ENCODE assay signal across 7 cellular contexts in the genomic region with DNA sequence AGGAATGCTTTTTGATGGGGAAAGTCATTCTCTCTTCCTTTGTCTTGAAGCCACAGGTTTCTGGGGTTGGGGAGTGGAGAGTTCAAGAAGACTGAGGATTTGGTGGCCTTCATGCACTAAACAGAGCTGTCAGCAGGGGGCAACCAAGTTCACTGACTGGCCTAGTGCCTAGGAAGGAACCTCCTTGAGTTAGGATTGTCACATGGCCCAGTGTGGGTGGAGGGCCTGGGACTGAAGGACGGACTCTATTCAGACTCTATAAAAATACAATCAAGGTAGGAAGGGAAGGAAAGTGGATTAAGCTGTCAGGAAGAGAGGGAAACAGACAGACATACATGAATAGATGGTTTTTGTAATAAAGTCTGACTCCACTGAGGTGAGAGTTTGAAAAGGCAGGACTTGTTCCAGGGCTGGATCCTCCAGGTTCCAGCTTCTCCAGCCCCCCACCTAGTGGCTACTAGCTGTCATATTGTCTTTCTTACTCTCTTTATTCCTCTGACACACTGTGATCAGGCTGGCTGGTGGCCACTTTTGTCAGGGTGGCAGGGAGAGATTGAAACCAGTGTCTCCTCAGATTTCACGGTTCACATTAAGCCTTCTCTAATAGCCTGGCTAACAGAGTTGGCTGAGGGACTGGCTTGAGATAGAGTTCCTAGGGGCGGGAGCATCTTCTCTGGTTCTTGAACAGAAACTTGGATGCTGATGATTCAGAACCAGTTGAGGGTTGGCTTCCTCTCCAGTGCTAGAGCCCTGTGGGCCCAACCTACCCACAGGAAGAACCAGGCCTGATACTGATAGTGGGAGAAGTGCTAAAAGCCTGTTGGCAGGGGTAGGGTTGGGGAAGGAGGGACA. TPM values are rescaled to one million over a fixed set of nuclear protein-coding genes. Genes with fewer than 3 reads are reported as not detected.
A peak's percentile ranks its signal among the peaks of the same experiment; 100 is the strongest.
DNase-seq lines count a peak whose midpoint lies in the region; ATAC-seq and TF ChIP-seq lines count a peak whose summit lies in the region.

No MANE protein-coding gene starts in this region.

- TF ChIP-seq CTCF in GM12864 (IDR thresholded peaks at IDR 0.05; ENCODE audit: low read depth, low read length, missing control alignments) (peak; percentile 88), heart right ventricle (IDR thresholded peaks at IDR 0.05) (peak; percentile 67 to 88 (median 79)), prostate gland (IDR thresholded peaks at IDR 0.05) (peak; percentile 69 to 95 (median 90))

- H3K4me1 ChIP-seq in heart right ventricle (peaks cover 21 to 72% (median 59%) of the 10 kb centered on the region in 9 donors), prostate gland (replicated peaks) (peaks cover 17% of the 10 kb centered on the region), urinary bladder (ENCODE audit: insufficient read depth) (no peaks in the 10 kb centered on the region)

- whole genome bisulfite sequencing in heart right ventricle, 2 donors, result 22 to 26% methylated on average over 3 of the region's 3 CpGs
- WGBS in prostate gland, result 3% methylated on average over 3 of the region's 3 CpGs
- WGBS in urinary bladder, result 8% methylated on average over 3 of the region's 3 CpGs

- H3K4me3 ChIP-seq in GM12864 (ENCODE audit: low read depth, low read length), result no peak overlapping the region
- peak overlapping the region in 2 of 10 donors; percentile 2 to 28 for H3K4me3 ChIP-seq in heart right ventricle
- H3K4me3 ChIP-seq in prostate gland, result no peak overlapping the region
- no peak overlapping the region for H3K4me3 ChIP-seq in urinary bladder (ENCODE audit: low read depth, low read length)

- DNase-seq in GM12864 (ENCODE audit: low read depth), result no peak
- DNase-seq in M059J (ENCODE audit: low read depth), result peak; percentile 98
- DNase-seq in T follicular helper cell (ENCODE audit: low read depth), result peak; percentile 68
- peak in 48 of 56 donors; percentile 24 to 87 (median 61) for DNase-seq in amygdala (lab: John Stamatoyannopoulos, UW)
- peak; percentile 77 to 88 for DNase-seq in heart right ventricle
- DNase-seq in prostate gland (ENCODE audit: low spot score), result peak; percentile 84

- H3K27ac ChIP-seq in heart right ventricle (peak overlapping the region in 9 of 10 donors; percentile 45 to 100 (median 95)), prostate gland (peak overlapping the region; percentile 82 to 92), urinary bladder (ENCODE audit: low read depth) (peak overlapping the region; percentile 25)

- peak; percentile 32 for TF ChIP-seq POLR2A in prostate gland (IDR thresholded peaks at IDR 0.05)

- peaks cover 0 to 58% (median 11%) of the 10 kb centered on the region in 9 donors for H3K36me3 ChIP-seq in heart right ventricle
- no peaks in the 10 kb centered on the region for H3K36me3 ChIP-seq in prostate gland
- no peaks in the 10 kb centered on the region for H3K36me3 ChIP-seq in urinary bladder (ENCODE audit: insufficient read depth)

- H3K9me3 ChIP-seq in heart right ventricle, result no peaks in the 10 kb centered on the region
- H3K9me3 ChIP-seq in prostate gland, result no peaks in the 10 kb centered on the region

- peak; percentile 64 to 83 (median 78) for ATAC-seq in heart right ventricle

- intact Hi-C loops in heart right ventricle (cut with DNase I), result loop anchor here in 9 of 10 donors (1.0 to 5.0 kb wide), 3 partner anchors 45 to 46 kb away; no protein-coding TSS in a partner anchor
- intact Hi-C loops in prostate gland (cut with DNase I), result loop anchor here (2.0 to 5.0 kb wide), 3 partner anchors 44 to 164 kb away; a partner anchor contains a TSS

- no peaks in the 10 kb centered on the region for H3K27me3 ChIP-seq in heart right ventricle
- H3K27me3 ChIP-seq in prostate gland (replicated peaks; ENCODE audit: insufficient read depth), result no peaks in the 10 kb centered on the region

RNA-seq across cellular contexts. Expression of a gene that starts 4.1 kb away (rescaled TPM):
- total RNA-seq in M059J (2014; rRNA removed; shearing (Covaris generic)), result 268 and 302 TPM in 2 replicates
- total RNA-seq in heart right ventricle, result 100 to 1,000 TPM in 1 of 10 donors, 10 to 100 TPM in 9; 18.4 to 116 (median 25.2) TPM
- 100 to 1,000 TPM in 1 of 2 donors, 10 to 100 TPM in 1; 96.3 to 153 TPM for polyA plus RNA-seq in heart right ventricle
- 10 to 100 TPM; 37.4 to 55.3 TPM for total RNA-seq in prostate gland
- 12.3 TPM for total RNA-seq in urinary bladder
- polyA plus RNA-seq in urinary bladder, result 123 TPM

RNA-seq across cellular contexts. Expression of a gene that starts 30.6 kb away (rescaled TPM):
- total RNA-seq in M059J (2014; rRNA removed; shearing (Covaris generic)), result 4.1 and 7.3 TPM in 2 replicates
- 10 to 100 TPM in 2 of 10 donors, 1 to 10 TPM in 8; 5.4 to 14.1 (median 7.1) TPM for total RNA-seq in heart right ventricle
- polyA plus RNA-seq in heart right ventricle, result 10 to 100 TPM; 12.3 to 20.2 TPM
- total RNA-seq in prostate gland, result 10 to 100 TPM; 13.2 to 18.1 TPM
- total RNA-seq in urinary bladder, result 3.5 TPM
- 12.2 TPM for polyA plus RNA-seq in urinary bladder

RNA-seq across cellular contexts. Expression of a gene that starts 41.8 kb away (rescaled TPM):
- 28.6 and 43.0 TPM in 2 replicates for total RNA-seq in M059J (2014; rRNA removed; shearing (Covaris generic))
- total RNA-seq in heart right ventricle (10 to 100 TPM; 29.9 to 74.5 (median 53.8) TPM), prostate gland (10 to 100 TPM in 1 of 2 donors, 1 to 10 TPM in 1; 3.4 to 21.0 TPM), urinary bladder (13.5 TPM)
- polyA plus RNA-seq in heart right ventricle (10 to 100 TPM in 1 of 2 donors, 1 to 10 TPM in 1; 7.0 to 30.9 TPM), urinary bladder (4.3 TPM)

RNA-seq across cellular contexts. Expression of a gene that starts 42.0 kb away (rescaled TPM):
- not detected in 2 replicates for total RNA-seq in M059J (2014; rRNA removed; shearing (Covaris generic))
- total RNA-seq in heart right ventricle (10 to 100 TPM in 2 of 10 donors, 1 to 10 TPM in 8; 1.9 to 62.6 (median 5.1) TPM), prostate gland (1 to 10 TPM; 3.2 to 5.3 TPM), urinary bladder (3.3 TPM)
- polyA plus RNA-seq in heart right ventricle (10 to 100 TPM in 1 of 2 donors, 1 to 10 TPM in 1; 9.3 to 25.2 TPM), urinary bladder (17.0 TPM)

Comparison
In these comparisons a context has a peak if more than half of its experiments do, and no peak if none do; other contexts are left out.
1. H3K27ac ChIP-seq: peak in every context shown above with its lines; median percentile 95 in heart right ventricle; 87 in prostate gland; 25 in urinary bladder.